12 cellular contexts compared by ENCODE assay signal in the genomic region with DNA sequence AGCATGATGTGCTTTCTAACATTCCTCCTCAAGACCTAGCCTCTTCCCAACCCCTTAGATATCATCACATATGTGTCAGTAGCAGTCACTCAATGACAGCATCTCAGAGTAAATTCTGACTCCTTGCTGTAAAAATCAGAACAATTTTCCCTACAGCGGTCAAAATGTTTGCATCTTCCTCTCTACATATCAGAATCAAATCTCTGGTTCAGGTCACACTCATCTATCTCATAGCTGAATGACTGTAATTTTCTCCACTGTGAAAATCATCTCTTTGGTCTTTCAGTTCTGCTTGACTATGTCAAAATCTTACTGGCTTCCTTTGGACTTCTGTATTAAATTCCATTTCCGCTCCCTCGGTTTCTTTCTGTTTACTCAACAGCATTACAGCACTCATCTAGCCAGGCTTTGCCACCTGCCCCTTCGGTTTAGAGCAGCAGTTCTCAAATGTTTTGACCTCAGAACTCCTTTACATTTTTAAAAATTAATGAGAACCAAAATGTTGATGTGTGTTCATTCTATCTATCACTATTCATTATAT. TPM values are rescaled to one million over a fixed set of nuclear protein-coding genes. Genes with fewer than 3 reads are reported as not detected.
DNase-seq lines count a peak whose midpoint lies in the region; ATAC-seq, FAIRE-seq and TF ChIP-seq lines count a peak whose summit lies in the region.
"Had no signal": no experiment of that assay in that cellular context is flagged by ENCODE, and none has a peak within 500 bp of the region (broad histone marks: within the 10 kb centered on the region; RNA-seq: fewer than 3 reads in every experiment).

No MANE protein-coding gene starts in this region.

- H3K9me3 Mint-ChIP-seq in activated naive CD8-positive, alpha-beta T cell treated with anti-CD3 and anti-CD28 coated beads for 36 hours: no peaks in the 10 kb centered on the region
- H3K9me3 Mint-ChIP-seq: CD8-positive, alpha-beta T cell; HFFc6 had no signal

- no peaks in the 10 kb centered on the region for H3K36me3 ChIP-seq in kidney (ENCODE audit: control insufficient read depth in 1 of 2, insufficient read depth in 2 of 2, low read length in 2 of 2)
- no peaks in the 10 kb centered on the region for H3K36me3 ChIP-seq in trophoblast cell (ENCODE audit: control insufficient read depth in 1 of 2, insufficient read depth in 2 of 2, low read length in 2 of 2)

- no peaks in the 10 kb centered on the region for H3K79me1 ChIP-seq in trophoblast cell (ENCODE audit: low read length)

- no peak overlapping the region for H4K91ac ChIP-seq in trophoblast cell (ENCODE audit: low read depth, low read length)

- no peak overlapping the region for H3K27ac Mint-ChIP-seq in activated naive CD8-positive, alpha-beta T cell treated with anti-CD3 and anti-CD28 coated beads for 36 hours
- H3K27ac Mint-ChIP-seq: CD8-positive, alpha-beta T cell; HFFc6 had no signal

- intact Hi-C loops in kidney (cut with DNase I): no loop called here

- H3K27me3 ChIP-seq in trophoblast cell (ENCODE audit: insufficient read depth, low read length): no peaks in the 10 kb centered on the region

- WGBS in trophoblast cell (ENCODE audit: extremely low coverage, insufficient coverage, insufficient read length): no CpG with 5 or more reads among the region's 4 CpGs

- H3K4me1 ChIP-seq in kidney (ENCODE audit: control insufficient read depth in 1 of 2, insufficient read depth in 1 of 2, low read depth in 1 of 2, low read length in 2 of 2): no peaks in the 10 kb centered on the region
- peaks cover 0 to 2% of the 10 kb centered on the region in 2 experiments for H3K4me1 ChIP-seq in trophoblast cell (ENCODE audit: control insufficient read depth in 1 of 2, insufficient read depth in 2 of 2, low read length in 2 of 2)

- H3K36me3 Mint-ChIP-seq in activated naive CD8-positive, alpha-beta T cell treated with anti-CD3 and anti-CD28 coated beads for 36 hours: no peaks in the 10 kb centered on the region
- H3K36me3 Mint-ChIP-seq: CD8-positive, alpha-beta T cell had no signal

- H3K79me2 ChIP-seq in trophoblast cell (ENCODE audit: control insufficient read depth, insufficient read depth, low read length, poor library complexity): no peaks in the 10 kb centered on the region

- H2BK120ac ChIP-seq in trophoblast cell (ENCODE audit: insufficient read depth, low read length, poor library complexity): no peak overlapping the region

- H3K4ac ChIP-seq in trophoblast cell (ENCODE audit: low read depth, low read length): no peak overlapping the region

- no peaks in the 10 kb centered on the region for H3K27me3 Mint-ChIP-seq in activated naive CD8-positive, alpha-beta T cell treated with anti-CD3 and anti-CD28 coated beads for 36 hours

- peak; percentile 46 for ATAC-seq in GM18498 (IDR thresholded peaks at IDR 0.05; ENCODE audit: unreplicated experiment)
- no peak for ATAC-seq in HG03378 (IDR thresholded peaks at IDR 0.05; ENCODE audit: unreplicated experiment)
- no peak for ATAC-seq in GM19324 (IDR thresholded peaks at IDR 0.05; ENCODE audit: low FRiP score, unreplicated experiment)
- ATAC-seq: CD8-positive, alpha-beta T cell had no signal

- no peak overlapping the region for H3K18ac ChIP-seq in trophoblast cell (ENCODE audit: low read length)

- H3K27ac ChIP-seq in kidney (ENCODE audit: low read depth in 2 of 2, low read length in 2 of 2) (no peak overlapping the region), trophoblast cell (ENCODE audit: low read depth, low read length) (no peak overlapping the region)

- H3K4me1 Mint-ChIP-seq in activated naive CD8-positive, alpha-beta T cell treated with anti-CD3 and anti-CD28 coated beads for 36 hours: peaks cover 5% of the 10 kb centered on the region

- H3K4me3 ChIP-seq in kidney (ENCODE audit: low read length in 2 of 2) (no peak overlapping the region), trophoblast cell (ENCODE audit: low read depth, low read length) (no peak overlapping the region)

- no peak overlapping the region for H4K8ac ChIP-seq in trophoblast cell (ENCODE audit: low read depth, low read length)

- H3K9ac ChIP-seq in kidney (ENCODE audit: low read length in 2 of 2) (no peak overlapping the region), trophoblast cell (ENCODE audit: low read length) (no peak overlapping the region)

- H3K14ac ChIP-seq in trophoblast cell (ENCODE audit: low read length): no peak overlapping the region

- H3K4me2 ChIP-seq in trophoblast cell (ENCODE audit: low read length): no peak overlapping the region

- H3K4me3 Mint-ChIP-seq in activated naive CD8-positive, alpha-beta T cell treated with anti-CD3 and anti-CD28 coated beads for 36 hours: no peak overlapping the region
- H3K4me3 Mint-ChIP-seq: CD8-positive, alpha-beta T cell; HFFc6 had no signal

- DNase-seq in NCI-H460 (ENCODE audit: extremely low read depth, low read depth): peak; percentile 58
- no peak for DNase-seq in kidney
- DNase-seq in trophoblast cell: peak; percentile 49 to 93
- no peak for DNase-seq in activated naive CD8-positive, alpha-beta T cell treated with anti-CD3 and anti-CD28 coated beads for 36 hours
- DNase-seq: CD8-positive, alpha-beta T cell; HFFc6; NCI-H1436 treated with DMSO at 0.1 percent for 48 hours; NCI-H2081 treated with DMSO at 0.1 percent for 48 hours; SW 1271 had no signal

- no peak for TF ChIP-seq CTCF in kidney (IDR thresholded peaks at IDR 0.05; ENCODE audit: borderline replicate concordance, extremely low read depth, insufficient read depth)

- H2BK5ac ChIP-seq in trophoblast cell (ENCODE audit: low read depth, low read length, poor library complexity): no peak overlapping the region

- no peak overlapping the region for H3K23ac ChIP-seq in trophoblast cell (ENCODE audit: low read length)

- H3K9me3 ChIP-seq in kidney (ENCODE audit: control insufficient read depth in 1 of 2, low read length in 2 of 2) (no peaks in the 10 kb centered on the region), trophoblast cell (ENCODE audit: insufficient read depth, low read depth, low read length) (peaks cover 2% of the 10 kb centered on the region)

- H4K12ac ChIP-seq in trophoblast cell (ENCODE audit: low read depth, low read length): no peak overlapping the region

- H2AFZ ChIP-seq in trophoblast cell (ENCODE audit: insufficient read depth, low read length, poor library complexity): no peak overlapping the region

- no peak overlapping the region for H2AK5ac ChIP-seq in trophoblast cell (ENCODE audit: low read length)

- FAIRE-seq in kidney (lab: Jason Lieb, UNC): peak; percentile 56

- H2BK12ac ChIP-seq in trophoblast cell (ENCODE audit: low read length): no peak overlapping the region

RNA-seq across cellular contexts. Expression of a gene that starts 57.3 kb away (rescaled TPM):
- total RNA-seq in NCI-H460 (2014; rRNA removed; shearing (Covaris generic)): 113 and 129 TPM in 2 replicates
- polyA plus RNA-seq in NCI-H460 (2014; cell fraction: nucleus; rRNA removed): 83.0 and 100 TPM in 2 replicates
- 23.0 TPM for total RNA-seq in kidney
- polyA plus RNA-seq in kidney (ENCODE audit: insufficient read depth, low read depth, low replicate concordance): 23.6 TPM
- 7.7 and 8.3 TPM in 2 replicates for polyA plus RNA-seq in trophoblast cell (2013)
- 10 to 100 TPM; 14.0 to 14.7 TPM for total RNA-seq in activated naive CD8-positive, alpha-beta T cell treated with anti-CD3 and anti-CD28 coated beads for 36 hours

Comparison
In these comparisons a context has a peak if more than half of its experiments do, and no peak if none do; other contexts are left out.
1. DNase-seq: peak in NCI-H460 (single experiment) and trophoblast cell (2 of 2); none in kidney (single experiment) and activated naive CD8-positive, alpha-beta T cell treated with anti-CD3 and anti-CD28 coated beads for 36 hours (single experiment).